8 cellular contexts compared by ENCODE assay signal in genomic region chr18:3449702-3450357, GRCh38. TPM values are rescaled to one million over a fixed set of nuclear protein-coding genes. Genes with fewer than 3 reads are reported as not detected.
A peak's percentile ranks its signal among the peaks of the same experiment; 100 is the strongest.
DNase-seq lines count a peak whose midpoint lies in the region; ATAC-seq, FAIRE-seq and TF ChIP-seq lines count a peak whose summit lies in the region.

TGIF1 (plus strand) TSS chr18:3450172; CDS start chr18:3450490, 318 bp downstream.

- 0 to 1% (median 1%) methylated on average over 44 to 59 of the region's 60 CpGs for WGBS in adipose tissue, 3 donors
- 0 to 1% (median 1%) methylated on average over 33 to 60 of the region's 60 CpGs for WGBS in ovary, 3 donors

- H3K9me3 ChIP-seq in SJSA1 (replicated peaks) (no peaks in the 10 kb centered on the region), cardiac muscle cell (ENCODE audit: low read depth) (no peaks in the 10 kb centered on the region), ovary (no peaks in the 10 kb centered on the region)

- peak; percentile 79 for DNase-seq in DMS53 treated with DMSO at 0.1 percent for 48 hours (lab: John Stamatoyannopoulos, UW; ENCODE audit: unreplicated experiment)
- peak; percentile 78 for DNase-seq in HT1080 (ENCODE audit: low read depth)
- DNase-seq in SJSA1 (ENCODE audit: low read depth in 1 of 2, low spot score in 2 of 2), result peak; percentile 80 to 83
- DNase-seq in cardiac muscle cell (ENCODE audit: low read depth in 1 of 2, low spot score in 1 of 2), result peak; percentile 85 to 92
- peak; percentile 82 to 88 (median 85) for DNase-seq in ovary
- no peak for DNase-seq in GM12891 (ENCODE audit: insufficient read length, low spot score)

- TF ChIP-seq POLR2A in ovary (IDR thresholded peaks at IDR 0.05) (peak; percentile 57), GM12891 (IDR thresholded peaks at IDR 0.05; ENCODE audit: low read depth, low read length) (no peak)

- TF ChIP-seq CTCF in cardiac muscle cell (IDR thresholded peaks at IDR 0.05; ENCODE audit: low read depth, low read length), result no peak
- no peak for TF ChIP-seq CTCF in ovary (IDR thresholded peaks at IDR 0.05)

- peaks cover 26% of the 10 kb centered on the region for H3K4me1 ChIP-seq in SJSA1 (replicated peaks)
- H3K4me1 ChIP-seq in cardiac muscle cell (ENCODE audit: low read depth), result peaks cover 15% of the 10 kb centered on the region
- peaks cover 6% of the 10 kb centered on the region for H3K4me1 ChIP-seq in ovary (ENCODE audit: insufficient read depth)

- H3K4me3 ChIP-seq in SJSA1, result peak within 1 kb of the TSS; percentile 67
- peak within 1 kb of the TSS; percentile 97 for H3K4me3 ChIP-seq in cardiac muscle cell
- peak within 1 kb of the TSS; percentile 66 for H3K4me3 ChIP-seq in ovary

- ATAC-seq in GM21786 (IDR thresholded peaks at IDR 0.05; ENCODE audit: unreplicated experiment), result no peak

- FAIRE-seq in GM12891 (lab: Jason Lieb, UNC), result no peak

- H3K36me3 ChIP-seq in SJSA1 (peaks cover 14% of the 10 kb centered on the region), cardiac muscle cell (no peaks in the 10 kb centered on the region), ovary (no peaks in the 10 kb centered on the region)

- no peak for TF ChIP-seq EP300 in ovary (IDR thresholded peaks at IDR 0.05)

- H3K27ac ChIP-seq in SJSA1 (peak within 1 kb of the TSS; percentile 91), adipose tissue (ENCODE audit: low read depth, low read length) (peak within 1 kb of the TSS; percentile 99), cardiac muscle cell (peak within 1 kb of the TSS; percentile 94), ovary (peak within 1 kb of the TSS; percentile 72 to 97)

- intact Hi-C loops in ovary (cut with DNase I), result loop anchor here (2.0 to 10.0 kb wide), 10 partner anchors 142 to 217 kb away; partner anchors contain the start of genes MYL12A (in 1 of the 4) and MYL12B (in 1 of the 4)

- H3K27me3 ChIP-seq in SJSA1 (replicated peaks) (no peaks in the 10 kb centered on the region), cardiac muscle cell (no peaks in the 10 kb centered on the region), ovary (no peaks in the 10 kb centered on the region)

TF ChIP-seq in GM12891, 5 proteins besides CTCF, POLR2A, EP300 and RAD21:
- TF ChIP-seq POLR2AphosphoS5 (IDR thresholded peaks at IDR 0.05; ENCODE audit: low read depth, low read length), result no peak
- TF ChIP-seq PAX5 (IDR thresholded peaks at IDR 0.05; ENCODE audit: insufficient read depth, low read length, severe bottlenecking), result no peak
- no peak for TF ChIP-seq POU2F2 (IDR thresholded peaks at IDR 0.05; ENCODE audit: low read depth, low read length)
- no peak for TF ChIP-seq TAF1 (IDR thresholded peaks at IDR 0.05; ENCODE audit: low read depth, low read length)
- TF ChIP-seq SPI1 (IDR thresholded peaks at IDR 0.05; ENCODE audit: low read depth, low read length), result no peak

RNA-seq across cellular contexts. Expression of gene TGIF1, which starts in this region (rescaled TPM):
- total RNA-seq in HT1080 (2014; rRNA removed; shearing (Covaris generic)), result 54.9 and 61.9 TPM in 2 replicates
- 54.7 and 62.9 TPM in 2 replicates for polyA plus RNA-seq in HT1080 (2015; cell fraction: cytosol; rRNA removed)
- 80.0 and 81.2 TPM in 2 replicates for polyA plus RNA-seq in HT1080 (2015; cell fraction: nucleus; rRNA removed)
- 37.5 and 41.9 TPM in 2 replicates for total RNA-seq in SJSA1 (2014; rRNA removed; shearing (Covaris generic))
- 10 to 100 TPM; 28.1 to 63.4 (median 59.1) TPM for polyA plus RNA-seq in adipose tissue
- total RNA-seq in cardiac muscle cell, result 43.0 and 62.7 TPM in 2 replicates
- polyA plus RNA-seq in cardiac muscle cell, result 41.2 and 62.8 TPM in 2 replicates
- total RNA-seq in ovary, result 10 to 100 TPM; 30.9 to 93.4 (median 55.6) TPM
- polyA plus RNA-seq in ovary, result 10 to 100 TPM; 68.0 to 78.1 TPM
- polyA plus RNA-seq in GM12891 (2012; ENCODE audit: low read depth, missing spikeins), result 1.2 TPM
